In the genomic region with DNA sequence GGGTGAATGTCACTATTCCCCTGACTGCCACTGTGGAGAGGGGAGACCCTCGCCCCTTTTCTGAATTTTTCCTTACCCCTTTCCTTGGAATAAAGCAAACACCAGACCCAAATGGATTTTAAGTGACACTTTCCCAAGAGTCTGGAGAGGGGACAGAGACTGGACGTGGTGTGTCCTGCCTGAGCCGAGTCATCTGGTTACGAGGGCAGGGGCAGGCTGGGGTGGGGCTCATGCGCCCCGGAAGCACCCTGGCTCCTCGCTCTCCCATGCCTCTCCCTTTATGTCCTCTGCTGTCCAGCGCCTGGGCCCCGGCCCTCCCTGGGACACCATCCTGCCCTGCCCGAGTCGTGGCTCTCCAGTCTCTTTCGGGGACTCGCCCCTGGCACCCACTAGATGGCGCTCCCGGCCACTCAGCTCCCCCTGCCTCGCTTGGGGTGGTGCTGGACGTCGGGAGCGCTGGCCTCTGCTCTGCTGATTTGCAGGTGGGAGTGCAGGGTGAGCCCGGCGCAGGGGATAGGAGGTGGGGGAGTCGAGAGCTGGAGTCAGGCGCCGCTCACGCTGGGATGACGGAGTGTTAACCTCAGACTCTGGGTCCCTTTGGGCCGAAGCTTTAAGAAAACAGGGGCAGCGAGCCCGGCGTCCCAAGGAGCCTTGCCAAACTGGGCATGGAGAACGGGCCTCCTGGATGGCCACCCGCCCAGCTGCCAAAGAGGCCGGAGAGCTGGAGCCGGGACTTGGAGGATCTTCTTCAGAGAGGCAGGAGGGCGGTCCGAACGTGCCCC, we compare ENCODE assay signal across 8 cellular contexts.
DNase-seq lines count a peak whose midpoint lies in the region; ATAC-seq and TF ChIP-seq lines count a peak whose summit lies in the region.

No MANE protein-coding gene starts in this region.

- H3K9me3 ChIP-seq in adipocyte (ENCODE audit: control insufficient read depth, low read length) (peaks cover 8% of the 10 kb centered on the region), tibial artery (no peaks in the 10 kb centered on the region)

- H3K4me3 ChIP-seq in adipocyte (ENCODE audit: low read length) (peak overlapping the region; percentile 71), tibial artery (peak overlapping the region; percentile 35 to 51)

- DNase-seq in DMS 273 (lab: John Stamatoyannopoulos, UW; ENCODE audit: unreplicated experiment) (peak; percentile 82), DMS 273 treated with DMSO at 0.1 percent for 48 hours (lab: John Stamatoyannopoulos, UW) (no peak), NCI-H1092 treated with DMSO at 0.1 percent for 48 hours (lab: John Stamatoyannopoulos, UW) (peak; percentile 67), T follicular helper cell (ENCODE audit: low read depth) (peak; percentile 50), adipocyte (ENCODE audit: low read depth) (peak; percentile 91), left cardiac atrium (peak; percentile 87), pons (ENCODE audit: low spot score) (peak; percentile 79), tibial artery (peak; percentile 81 to 94)

- H3K27me3 ChIP-seq in adipocyte (replicated peaks; ENCODE audit: control insufficient read depth, insufficient read depth, low read length): peaks cover 48% of the 10 kb centered on the region
- H3K27me3 ChIP-seq in tibial artery: no peaks in the 10 kb centered on the region

- ATAC-seq in left cardiac atrium: peak; percentile 95 to 97

- intact Hi-C loops in left cardiac atrium (cut with DNase I): loop anchor here in 1 of 2 donors (2.0 kb wide), 1 partner anchor 204 kb away; no protein-coding TSS in a partner anchor
- intact Hi-C loops in tibial artery (cut with DNase I; ENCODE audit: low total_unique reads): loop anchor here (5.0 kb wide), 1 partner anchor 204 kb away; no protein-coding TSS in a partner anchor

- no peaks in the 10 kb centered on the region for H3K36me3 ChIP-seq in adipocyte (ENCODE audit: control insufficient read depth, insufficient read depth, low read length, severe bottlenecking)
- no peaks in the 10 kb centered on the region for H3K36me3 ChIP-seq in tibial artery

- peak overlapping the region; percentile 52 for H3K9ac ChIP-seq in adipocyte (ENCODE audit: low read length)

- H3K4me1 ChIP-seq in adipocyte (ENCODE audit: control insufficient read depth, insufficient read depth, low read length) (peaks cover 22% of the 10 kb centered on the region), tibial artery (peaks cover 0 to 29% (median 22%) of the 10 kb centered on the region in 4 donors)

- peak; percentile 80 to 91 for TF ChIP-seq CTCF in tibial artery (IDR thresholded peaks at IDR 0.05)

- H3K27ac ChIP-seq in tibial artery: peak overlapping the region; percentile 76 to 83
